ENCODE assay signal across 14 cellular contexts in the genomic region with DNA sequence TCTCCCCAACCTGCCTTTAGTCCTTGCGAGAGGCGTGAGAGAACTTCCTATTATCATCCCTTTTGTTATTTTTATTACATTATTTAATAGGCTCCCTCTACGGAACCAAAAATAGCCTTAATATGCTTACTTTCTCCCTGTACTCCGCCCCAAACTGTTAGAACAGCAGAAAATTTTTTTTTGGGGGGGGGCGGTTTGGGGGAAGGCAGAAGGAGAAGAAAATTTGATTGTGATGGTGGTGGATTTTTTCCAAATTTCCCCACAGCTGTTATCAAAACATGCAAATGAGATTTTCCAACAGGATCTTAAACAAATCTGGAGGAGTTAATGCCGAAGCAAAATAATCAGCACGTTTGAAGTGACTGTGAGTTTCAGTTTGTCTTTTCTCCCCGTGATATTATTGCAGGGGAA. TPM values are rescaled to one million over a fixed set of nuclear protein-coding genes. Genes with fewer than 3 reads are reported as not detected.
DNase-seq lines count a peak whose midpoint lies in the region; ATAC-seq and TF ChIP-seq lines count a peak whose summit lies in the region.
"Had no signal": no experiment of that assay in that cellular context is flagged by ENCODE, and none has a peak within 500 bp of the region (broad histone marks: within the 10 kb centered on the region; RNA-seq: fewer than 3 reads in every experiment).

No MANE protein-coding gene starts in this region.

- peak overlapping the region; percentile 99 for H3K9ac ChIP-seq in SK-N-SH
- H3K9ac ChIP-seq: KMS-11 had no signal

- 8% methylated on average over 8 of the region's 8 CpGs for WGBS in SK-N-SH (ENCODE audit: low lambda C conversion rate)
- WGBS in tibial nerve, 2 donors = 3 to 4% methylated on average over 8 of the region's 8 CpGs

- POLR2A ChIA-PET in SK-N-SH (lab: Yijun Ruan, JAX) = no interaction called here

- no peak for TF ChIP-seq EP300 in SK-N-SH (IDR thresholded peaks at IDR 0.05; ENCODE audit: borderline replicate concordance in 1 of 2, low read depth in 1 of 2, low read length in 1 of 2)
- no peak for TF ChIP-seq EP300 in tibial nerve (IDR thresholded peaks at IDR 0.05)

- H4K20me1 ChIP-seq in SK-N-SH (ENCODE audit: insufficient read depth) = no peaks in the 10 kb centered on the region

- H2AFZ ChIP-seq in SK-N-SH (ENCODE audit: low read depth) = peak overlapping the region; percentile 34; the same call in 1 of the 2 replicates

- peak overlapping the region; percentile 92 for H3K4me2 ChIP-seq in SK-N-SH
- H3K4me2 ChIP-seq: KMS-11 had no signal

- peaks cover 59% of the 10 kb centered on the region for H3K79me2 ChIP-seq in SK-N-SH (ENCODE audit: insufficient read depth)

- DNase-seq in SK-N-SH (no peak), cardiac fibroblast (ENCODE audit: low read depth in 2 of 2) (peak in 1 of 2 donors; percentile 62), lower lobe of right lung (no peak), tibial nerve (ENCODE audit: low spot score in 2 of 2) (no peak), SW 1271 (lab: John Stamatoyannopoulos, UW) (no peak)
- DNase-seq in activated CD4-positive, CD25-positive, alpha-beta regulatory T cell treated with anti-CD3 and anti-CD28 coated beads, Interleukin-2, amount 50 U/mL, for 72 hours = no peak
- DNase-seq: activated T-cell treated with anti-CD3 and anti-CD28 coated beads, Interleukin-2, amount 50 U/mL, for 72 hours; GF-D8; NCI-H510A; stimulated activated CD4-positive, alpha-beta T cell treated with anti-CD3 and anti-CD28 coated beads, Interleukin-15, amount 100 ng/mL, for 24 hours; T-helper 2 cell had no signal

- H3K4me3 ChIP-seq in SK-N-SH (ENCODE audit: low read depth in 2 of 2, low read length in 1 of 2) (peak overlapping the region; percentile 87 to 96; a peak in 3 of 4 replicates), cardiac fibroblast (replicated peaks in 1 of 2; ENCODE audit: low read depth in 2 of 2, low read length in 2 of 2) (peak overlapping the region; percentile 85 to 89), lower lobe of right lung (peak overlapping the region; percentile 62), tibial nerve (peak overlapping the region; percentile 39 to 67 (median 48))

- no peak for TF ChIP-seq POLR2A in tibial nerve (IDR thresholded peaks at IDR 0.05)

- H3K4me1 ChIP-seq in SK-N-SH (ENCODE audit: control insufficient read depth in 1 of 2, insufficient read depth in 2 of 2, low read depth in 1 of 2, low read length in 1 of 2) = peaks cover 0 to 4% of the 10 kb centered on the region in 2 experiments; a peak in 1 of 4 replicates
- peaks cover 29% of the 10 kb centered on the region for H3K4me1 ChIP-seq in lower lobe of right lung
- H3K4me1 ChIP-seq in tibial nerve = peaks cover 0 to 43% (median 5%) of the 10 kb centered on the region in 4 donors

- H3K9me2 ChIP-seq in SK-N-SH = no peaks in the 10 kb centered on the region

- H3K36me3 ChIP-seq in SK-N-SH (replicated peaks in 1 of 2; ENCODE audit: control insufficient read depth in 1 of 2, insufficient read depth in 2 of 2, low read length in 1 of 2) (peaks cover 0 to 24% of the 10 kb centered on the region in 2 experiments), lower lobe of right lung (no peaks in the 10 kb centered on the region), tibial nerve (no peaks in the 10 kb centered on the region)

- H3F3A ChIP-seq in SK-N-SH (replicated peaks; ENCODE audit: insufficient read depth) = peaks cover 43% of the 10 kb centered on the region

- TF ChIP-seq CTCF in SK-N-SH (IDR thresholded peaks at IDR 0.05) (no peak), cardiac fibroblast (IDR thresholded peaks at IDR 0.05; ENCODE audit: low read depth, low read length) (no peak), lower lobe of right lung (IDR thresholded peaks at IDR 0.05) (no peak), tibial nerve (IDR thresholded peaks at IDR 0.05) (no peak)

- intact Hi-C loops in lower lobe of right lung (cut with DNase I) = no loop called here

- CTCF ChIA-PET in SK-N-SH (lab: Yijun Ruan, JAX) = interaction anchor here (1.0 kb wide), 1 partner anchor 18 kb away, joined by 3 read pairs; no protein-coding TSS in a partner anchor

- no peak for ATAC-seq in SK-N-SH treated with all-trans-retinoic acid at 6 μM for 48 hours
- ATAC-seq in lower lobe of right lung = no peak
- ATAC-seq in GM21381 (IDR thresholded peaks at IDR 0.05; ENCODE audit: unreplicated experiment) = no peak
- ATAC-seq: activated T-cell treated with anti-CD3 and anti-CD28 coated beads, Interleukin-2, amount 50 U/mL, for 72 hours had no signal

- no peaks in the 10 kb centered on the region for H3K9me3 ChIP-seq in SK-N-SH
- H3K9me3 ChIP-seq in lower lobe of right lung = no peaks in the 10 kb centered on the region
- no peaks in the 10 kb centered on the region for H3K9me3 ChIP-seq in tibial nerve

- H3K27ac ChIP-seq in SK-N-SH (ENCODE audit: low read depth in 2 of 2, low read length in 1 of 2) (peak overlapping the region; percentile 97 to 99), lower lobe of right lung (peak overlapping the region; percentile 66), tibial nerve (peak overlapping the region; percentile 3 to 93 (median 80))
- H3K27ac ChIP-seq: KMS-11 had no signal

- TF ChIP-seq RAD21 in SK-N-SH (IDR thresholded peaks at IDR 0.05; ENCODE audit: low read length) = no peak

- no peaks in the 10 kb centered on the region for H3K27me3 ChIP-seq in SK-N-SH (ENCODE audit: insufficient read depth)
- H3K27me3 ChIP-seq in lower lobe of right lung (ENCODE audit: low read depth) = peaks cover 86% of the 10 kb centered on the region
- H3K27me3 ChIP-seq in tibial nerve = peaks cover 0 to 62% of the 10 kb centered on the region in 2 donors

TF ChIP-seq in SK-N-SH, 30 proteins besides CTCF, POLR2A, EP300 and RAD21 (continues in another document):
- no peak for TF ChIP-seq SIN3A (IDR thresholded peaks at IDR 0.05; ENCODE audit: borderline replicate concordance, low read depth, low read length)
- no peak for TF ChIP-seq PBX3 (IDR thresholded peaks at IDR 0.05)
- no peak for TF ChIP-seq MEF2A (IDR thresholded peaks at IDR 0.05; ENCODE audit: borderline replicate concordance, low read depth)
- TF ChIP-seq FOXJ3 (CRISPR knock-in tag; IDR thresholded peaks at IDR 0.05) = no peak
- no peak for TF ChIP-seq EZH2phosphoT487 (IDR thresholded peaks at IDR 0.05; ENCODE audit: borderline replicate concordance, low read depth)
- no peak for TF ChIP-seq FOXM1 (IDR thresholded peaks at IDR 0.05; ENCODE audit: low read depth)
- TF ChIP-seq TAF1 (IDR thresholded peaks at IDR 0.05; ENCODE audit: borderline replicate concordance, low read depth, low read length) = no peak
- no peak; the same call in 1 of the 2 replicates for TF ChIP-seq POLR2AphosphoS5 (IDR thresholded peaks at IDR 0.05; ENCODE audit: low read depth, low read length)
- no peak for TF ChIP-seq YY1 (IDR thresholded peaks at IDR 0.05; ENCODE audit: low read depth)
- TF ChIP-seq RFX5 (IDR thresholded peaks at IDR 0.05; ENCODE audit: low read length) = no peak
- no peak for TF ChIP-seq JUND (IDR thresholded peaks at IDR 0.05)
- no peak for TF ChIP-seq GABPA (IDR thresholded peaks at IDR 0.05; ENCODE audit: low read depth)
- TF ChIP-seq NRF1 (IDR thresholded peaks at IDR 0.05; ENCODE audit: low read depth, low read length) = no peak
- no peak for TF ChIP-seq TEAD4 (IDR thresholded peaks at IDR 0.05; ENCODE audit: borderline replicate concordance, insufficient read depth)

TF ChIP-seq in SK-N-SH treated with all-trans-retinoic acid at 6 μM for 48 hours, 23 proteins besides CTCF, POLR2A, EP300 and RAD21:
- TF ChIP-seq, protein P1, sequence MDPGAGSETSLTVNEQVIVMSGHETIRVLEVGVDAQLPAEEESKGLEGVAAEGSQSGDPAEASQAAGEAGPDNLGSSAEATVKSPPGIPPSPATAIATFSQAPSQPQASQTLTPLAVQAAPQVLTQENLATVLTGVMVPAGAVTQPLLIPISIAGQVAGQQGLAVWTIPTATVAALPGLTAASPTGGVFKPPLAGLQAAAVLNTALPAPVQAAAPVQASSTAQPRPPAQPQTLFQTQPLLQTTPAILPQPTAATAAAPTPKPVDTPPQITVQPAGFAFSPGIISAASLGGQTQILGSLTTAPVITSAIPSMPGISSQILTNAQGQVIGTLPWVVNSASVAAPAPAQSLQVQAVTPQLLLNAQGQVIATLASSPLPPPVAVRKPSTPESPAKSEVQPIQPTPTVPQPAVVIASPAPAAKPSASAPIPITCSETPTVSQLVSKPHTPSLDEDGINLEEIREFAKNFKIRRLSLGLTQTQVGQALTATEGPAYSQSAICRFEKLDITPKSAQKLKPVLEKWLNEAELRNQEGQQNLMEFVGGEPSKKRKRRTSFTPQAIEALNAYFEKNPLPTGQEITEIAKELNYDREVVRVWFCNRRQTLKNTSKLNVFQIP (CRISPR knock-in tag; IDR thresholded peaks at IDR 0.05; ENCODE audit: borderline replicate concordance, low read depth) = no peak
- TF ChIP-seq ZNF565 (CRISPR knock-in tag; conservative IDR thresholded peaks at IDR 0.05; ENCODE audit: low read depth) (no peak), ZNF8 (CRISPR knock-in tag; IDR thresholded peaks at IDR 0.05) (no peak), ZFP3 (CRISPR knock-in tag; IDR thresholded peaks at IDR 0.05) (no peak), GLIS3 (CRISPR knock-in tag; IDR thresholded peaks at IDR 0.05) (no peak), SNAI2 (CRISPR knock-in tag; IDR thresholded peaks at IDR 0.05) (no peak), ZC3H10 (CRISPR knock-in tag; IDR thresholded peaks at IDR 0.05) (no peak), TOX (CRISPR knock-in tag; IDR thresholded peaks at IDR 0.05; ENCODE audit: borderline replicate concordance) (no peak), RARB (CRISPR knock-in tag; IDR thresholded peaks at IDR 0.05) (no peak), TCF4 (CRISPR knock-in tag; IDR thresholded peaks at IDR 0.05; ENCODE audit: borderline replicate concordance) (no peak), ZNF70 (CRISPR knock-in tag; IDR thresholded peaks at IDR 0.05) (no peak)
- TF ChIP-seq, protein P2, sequence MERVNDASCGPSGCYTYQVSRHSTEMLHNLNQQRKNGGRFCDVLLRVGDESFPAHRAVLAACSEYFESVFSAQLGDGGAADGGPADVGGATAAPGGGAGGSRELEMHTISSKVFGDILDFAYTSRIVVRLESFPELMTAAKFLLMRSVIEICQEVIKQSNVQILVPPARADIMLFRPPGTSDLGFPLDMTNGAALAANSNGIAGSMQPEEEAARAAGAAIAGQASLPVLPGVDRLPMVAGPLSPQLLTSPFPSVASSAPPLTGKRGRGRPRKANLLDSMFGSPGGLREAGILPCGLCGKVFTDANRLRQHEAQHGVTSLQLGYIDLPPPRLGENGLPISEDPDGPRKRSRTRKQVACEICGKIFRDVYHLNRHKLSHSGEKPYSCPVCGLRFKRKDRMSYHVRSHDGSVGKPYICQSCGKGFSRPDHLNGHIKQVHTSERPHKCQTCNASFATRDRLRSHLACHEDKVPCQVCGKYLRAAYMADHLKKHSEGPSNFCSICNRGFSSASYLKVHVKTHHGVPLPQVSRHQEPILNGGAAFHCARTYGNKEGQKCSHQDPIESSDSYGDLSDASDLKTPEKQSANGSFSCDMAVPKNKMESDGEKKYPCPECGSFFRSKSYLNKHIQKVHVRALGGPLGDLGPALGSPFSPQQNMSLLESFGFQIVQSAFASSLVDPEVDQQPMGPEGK (CRISPR knock-in tag; IDR thresholded peaks at IDR 0.05; ENCODE audit: borderline replicate concordance) = no peak

RNA-seq across cellular contexts. Expression of gene PRRX1, which starts 1.4 kb away (rescaled TPM):
- polyA plus RNA-seq in SK-N-SH (2012; rRNA removed) = 356 and 431 TPM in 2 replicates
- polyA plus RNA-seq in SK-N-SH (2012; cell fraction: cytosol; rRNA removed) = 352 and 421 TPM in 2 replicates
- 197 and 345 TPM in 2 replicates for polyA plus RNA-seq in SK-N-SH (2012; cell fraction: nucleus; rRNA removed)
- 30.1 TPM for total RNA-seq in lower lobe of right lung
- total RNA-seq in tibial nerve = 10 to 100 TPM; 55.5 to 97.5 (median 66.2) TPM
- total RNA-seq: activated T-cell treated with anti-CD3 and anti-CD28 coated beads, Interleukin-2, amount 50 U/mL, for 72 hours had no signal
